In the genomic region with DNA sequence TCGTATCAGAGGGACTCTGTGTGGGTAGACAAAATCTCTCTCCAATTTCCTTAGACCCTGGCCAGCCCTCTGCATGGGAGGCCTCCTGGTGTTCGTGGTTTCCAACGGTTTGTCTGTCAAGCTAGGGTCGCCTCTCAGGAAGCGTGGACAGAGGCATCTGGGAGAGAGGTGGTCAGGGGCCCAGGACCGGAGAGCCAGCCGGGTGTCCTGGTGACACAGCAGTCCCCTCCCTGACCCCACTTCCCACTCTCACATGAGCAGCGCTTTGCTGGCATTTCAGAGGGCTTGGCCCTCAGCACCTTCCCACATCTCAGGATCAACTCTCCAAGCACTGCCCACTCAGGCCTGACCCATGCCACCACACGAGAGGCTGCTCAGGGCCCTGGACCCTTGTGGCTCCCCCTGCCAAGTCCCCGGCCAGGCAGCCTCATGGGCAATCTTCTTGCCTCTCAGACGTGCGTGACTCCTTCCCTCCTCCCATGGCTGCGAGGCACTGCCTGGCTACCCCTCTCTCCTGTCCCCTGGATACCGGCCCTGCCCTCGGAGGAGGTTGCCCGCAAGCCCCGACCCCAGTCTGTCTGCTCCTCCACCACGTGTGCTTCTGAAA, we compare ENCODE assay signal across 1 cellular context.
TF ChIP-seq lines count a peak whose summit lies in the region.

No MANE protein-coding gene starts in this region.

TF ChIP-seq in H1, 55 proteins besides CTCF, POLR2A, EP300 and RAD21:
- TF ChIP-seq JUND (IDR thresholded peaks at IDR 0.05; ENCODE audit: low read length) = no peak
- no peak for TF ChIP-seq RFX5 (IDR thresholded peaks at IDR 0.05; ENCODE audit: borderline replicate concordance, low read depth, low read length)
- no peak for TF ChIP-seq MAFK (IDR thresholded peaks at IDR 0.05; ENCODE audit: low read depth, low read length)
- no peak for TF ChIP-seq FOSL1 (IDR thresholded peaks at IDR 0.05; ENCODE audit: insufficient read depth, low read depth, low read length)
- TF ChIP-seq TCF12 (IDR thresholded peaks at IDR 0.05; ENCODE audit: low read depth, low read length) = no peak
- TF ChIP-seq ASH2L (IDR thresholded peaks at IDR 0.05; ENCODE audit: low read length) = no peak
- TF ChIP-seq CBX5 (IDR thresholded peaks at IDR 0.05; ENCODE audit: low read depth, low read length) = no peak
- TF ChIP-seq CHD2 (IDR thresholded peaks at IDR 0.05; ENCODE audit: low read length) = no peak
- no peak for TF ChIP-seq ZNF274 (IDR thresholded peaks at IDR 0.05; ENCODE audit: borderline replicate concordance, extremely low read depth, low read length)
- no peak for TF ChIP-seq SRF (IDR thresholded peaks at IDR 0.05; ENCODE audit: low read depth, low read length)
- TF ChIP-seq TAF7 (optimal IDR thresholded peaks at IDR 0.05; ENCODE audit: borderline replicate concordance, low read depth, low read length) = no peak
- no peak for TF ChIP-seq SP4 (IDR thresholded peaks at IDR 0.05; ENCODE audit: low read length)
- no peak for TF ChIP-seq KDM1A (IDR thresholded peaks at IDR 0.05; ENCODE audit: borderline replicate concordance, low read length)
- TF ChIP-seq, protein P1, sequence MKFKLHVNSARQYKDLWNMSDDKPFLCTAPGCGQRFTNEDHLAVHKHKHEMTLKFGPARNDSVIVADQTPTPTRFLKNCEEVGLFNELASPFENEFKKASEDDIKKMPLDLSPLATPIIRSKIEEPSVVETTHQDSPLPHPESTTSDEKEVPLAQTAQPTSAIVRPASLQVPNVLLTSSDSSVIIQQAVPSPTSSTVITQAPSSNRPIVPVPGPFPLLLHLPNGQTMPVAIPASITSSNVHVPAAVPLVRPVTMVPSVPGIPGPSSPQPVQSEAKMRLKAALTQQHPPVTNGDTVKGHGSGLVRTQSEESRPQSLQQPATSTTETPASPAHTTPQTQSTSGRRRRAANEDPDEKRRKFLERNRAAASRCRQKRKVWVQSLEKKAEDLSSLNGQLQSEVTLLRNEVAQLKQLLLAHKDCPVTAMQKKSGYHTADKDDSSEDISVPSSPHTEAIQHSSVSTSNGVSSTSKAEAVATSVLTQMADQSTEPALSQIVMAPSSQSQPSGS (IDR thresholded peaks at IDR 0.05; ENCODE audit: low read length) = no peak
- TF ChIP-seq SP2 (IDR thresholded peaks at IDR 0.05; ENCODE audit: low read length) = no peak
- TF ChIP-seq, protein P2, sequence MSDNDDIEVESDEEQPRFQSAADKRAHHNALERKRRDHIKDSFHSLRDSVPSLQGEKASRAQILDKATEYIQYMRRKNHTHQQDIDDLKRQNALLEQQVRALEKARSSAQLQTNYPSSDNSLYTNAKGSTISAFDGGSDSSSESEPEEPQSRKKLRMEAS (IDR thresholded peaks at IDR 0.05) = no peak
- TF ChIP-seq SIX5 (IDR thresholded peaks at IDR 0.05; ENCODE audit: low read depth, low read length) = no peak
